ENCODE assay signal across 30 cellular contexts in the genomic region with DNA sequence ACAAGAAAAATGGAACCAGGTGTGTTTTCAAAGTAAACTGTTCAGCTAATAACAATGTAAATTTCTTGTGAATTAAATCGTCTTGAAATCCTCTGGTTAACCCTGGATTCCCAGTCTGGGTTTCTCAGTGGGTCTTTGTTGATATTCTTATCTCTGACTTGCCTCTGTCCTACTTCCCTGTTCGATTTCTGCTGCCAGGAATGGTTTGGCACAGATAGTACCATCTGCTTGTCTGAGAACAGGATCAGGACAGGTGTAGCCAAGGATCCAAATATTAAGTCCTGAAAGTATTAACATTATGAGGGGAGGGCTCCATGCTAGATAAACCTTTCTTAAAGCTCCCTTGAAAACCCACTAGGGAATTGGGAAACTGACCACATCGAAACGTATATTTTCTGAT.
"Had no signal": no experiment of that assay in that cellular context is flagged by ENCODE, and none has a peak within 500 bp of the region (broad histone marks: within the 10 kb centered on the region; RNA-seq: fewer than 3 reads in every experiment).

No MANE protein-coding gene starts in this region.

- H3K27me3 Mint-ChIP-seq: activated CD4-positive, alpha-beta T cell treated with anti-CD3 and anti-CD28 coated beads, Interleukin-2, amount 10 ng/mL, durations not matched to agents 24 days and 14 days; activated CD8-positive, alpha-beta T cell treated with anti-CD3 and anti-CD28 coated beads for 36 hours; activated naive CD8-positive, alpha-beta T cell; central memory CD8-positive, alpha-beta T cell had no signal

- H3K4me3 ChIP-seq: cardiac muscle cell, Peyer's patch had no signal

- H3K4me1 Mint-ChIP-seq: activated CD4-positive, alpha-beta T cell treated with anti-CD3 and anti-CD28 coated beads, Interleukin-2, amount 10 ng/mL, durations not matched to agents 24 days and 14 days; central memory CD8-positive, alpha-beta T cell had no signal

- H3K27me3 ChIP-seq: cardiac muscle cell, Peyer's patch had no signal

- H3K9me3 Mint-ChIP-seq: activated CD4-positive, alpha-beta T cell treated with anti-CD3 and anti-CD28 coated beads, Interleukin-2, amount 10 ng/mL, durations not matched to agents 24 days and 14 days; activated CD8-positive, alpha-beta T cell treated with anti-CD3 and anti-CD28 coated beads for 36 hours; activated naive CD4-positive, alpha-beta T cell treated with anti-CD3 and anti-CD28 coated beads for 36 hours; activated T-helper 1 cell treated with anti-CD3 and anti-CD28 coated beads, Interleukin-12 subunit alpha, Interleukin-12 subunit beta, Interleukin-2, Interleukin-4 antibody, amounts not matched to agents 30 ng/mL and 10 ng/mL and 1 ng/mL, durations not matched to agents 14 hours and 24 hours and 36 hours; central memory CD8-positive, alpha-beta T cell had no signal

- ATAC-seq: activated CD8-positive, alpha-beta T cell treated with anti-CD3 and anti-CD28 coated beads for 36 hours; Right ventricle myocardium inferior; SK-N-SH treated with all-trans-retinoic acid at 6 μM for 48 hours had no signal

- H3K27ac ChIP-seq: Peyer's patch, RWPE1 had no signal

- H3K4me3 Mint-ChIP-seq: activated CD4-positive, alpha-beta T cell treated with anti-CD3 and anti-CD28 coated beads, Interleukin-2, amount 10 ng/mL, durations not matched to agents 24 days and 14 days; activated CD8-positive, alpha-beta T cell treated with anti-CD3 and anti-CD28 coated beads for 36 hours; activated naive CD4-positive, alpha-beta T cell treated with anti-CD3 and anti-CD28 coated beads for 36 hours; activated naive CD8-positive, alpha-beta T cell; activated T-helper 1 cell treated with anti-CD3 and anti-CD28 coated beads, Interleukin-12 subunit alpha, Interleukin-12 subunit beta, Interleukin-2, Interleukin-4 antibody, amounts not matched to agents 30 ng/mL and 10 ng/mL and 1 ng/mL, durations not matched to agents 14 hours and 24 hours and 36 hours; central memory CD8-positive, alpha-beta T cell had no signal

- DNase-seq: activated CD4-positive, alpha-beta T cell treated with anti-CD3 and anti-CD28 coated beads, Interleukin-2, amount 10 ng/mL, durations not matched to agents 24 days and 14 days; activated CD4-positive, alpha-beta T cell treated with anti-CD3 and anti-CD28 coated beads, Interleukin-2, amount 50 U/mL, for 4 hours; activated CD8-positive, alpha-beta T cell treated with anti-CD3 and anti-CD28 coated beads for 36 hours; activated gamma-delta T cell treated with Interleukin-2 at 50 U/mL for 16 hours; activated naive CD4-positive, alpha-beta T cell treated with anti-CD3 and anti-CD28 coated beads for 36 hours; activated T-cell treated with anti-CD3 and anti-CD28 coated beads, Interleukin-2, amount 50 U/mL, for 1 hour; amniotic stem cell; aorta; Kasumi-1; KG1; MM.1S; NCI-H1092; NCI-H1436 treated with DMSO at 0.1 percent for 48 hours; NCI-H1694 treated with DMSO at 0.1 percent for 48 hours; NCI-H2029; NCI-H345; NCI-H524 treated with DMSO at 0.1 percent for 48 hours; Peyer's patch; SIG-M5; SW 1271; T-helper 1 cell; T-helper 2 cell; T-helper 9 cell had no signal

- H3K9me3 ChIP-seq: Peyer's patch had no signal

- H3K4me1 ChIP-seq: Peyer's patch had no signal

- H3K27ac Mint-ChIP-seq: activated CD4-positive, alpha-beta T cell treated with anti-CD3 and anti-CD28 coated beads, Interleukin-2, amount 10 ng/mL, durations not matched to agents 24 days and 14 days; activated CD8-positive, alpha-beta T cell treated with anti-CD3 and anti-CD28 coated beads for 36 hours; activated naive CD4-positive, alpha-beta T cell treated with anti-CD3 and anti-CD28 coated beads for 36 hours; activated naive CD8-positive, alpha-beta T cell; activated T-helper 1 cell treated with anti-CD3 and anti-CD28 coated beads, Interleukin-12 subunit alpha, Interleukin-12 subunit beta, Interleukin-2, Interleukin-4 antibody, amounts not matched to agents 30 ng/mL and 10 ng/mL and 1 ng/mL, durations not matched to agents 14 hours and 24 hours and 36 hours had no signal
